Comparison of ENCODE assay signal across 22 cellular contexts in the genomic region with DNA sequence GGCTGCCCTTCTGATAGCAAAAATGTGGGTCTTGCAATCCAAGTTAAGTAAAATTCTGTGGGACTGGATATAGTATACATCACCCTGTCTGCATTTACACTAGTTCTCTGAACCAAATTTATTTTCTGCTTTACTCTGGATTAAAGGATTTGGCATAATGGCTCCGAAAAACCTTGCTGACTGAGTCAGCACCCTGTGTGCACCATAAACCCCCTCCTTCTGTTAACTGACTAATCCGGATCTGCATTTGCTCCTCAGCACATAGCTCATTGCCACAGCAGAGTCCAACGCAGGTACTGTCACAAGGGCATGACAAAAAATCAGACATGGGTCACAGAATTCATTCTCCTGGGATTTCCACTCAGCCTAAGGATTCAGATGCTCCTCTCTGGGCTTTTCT. TPM values are rescaled to one million over a fixed set of nuclear protein-coding genes. Genes with fewer than 3 reads are reported as not detected.
"Had no signal": no experiment of that assay in that cellular context is flagged by ENCODE, and none has a peak within 500 bp of the region (broad histone marks: within the 10 kb centered on the region; RNA-seq: fewer than 3 reads in every experiment).

No MANE protein-coding gene starts in this region.

- H2AFZ ChIP-seq: parathyroid adenoma had no signal

- H3K9ac ChIP-seq: parathyroid adenoma had no signal

- H3K9me3 ChIP-seq: colonic mucosa, neutrophil, transverse colon had no signal

- H3K4me3 ChIP-seq: colonic mucosa, transverse colon had no signal

- H3K27me3 ChIP-seq: colonic mucosa, neutrophil, transverse colon had no signal

- H3K27ac ChIP-seq: colonic mucosa, neutrophil, parathyroid adenoma, transverse colon had no signal

- H3K4me1 ChIP-seq: colonic mucosa, parathyroid adenoma, transverse colon had no signal

- H3K36me3 ChIP-seq: colonic mucosa, neutrophil, transverse colon had no signal

- DNase-seq: activated CD4-positive, alpha-beta T cell treated with anti-CD3 and anti-CD28 coated beads, Interleukin-2, amount 10 ng/mL, durations not matched to agents 7 days and 5 days; activated CD4-positive, CD25-positive, alpha-beta regulatory T cell; activated CD8-positive, alpha-beta memory T cell treated with anti-CD3 and anti-CD28 coated beads, Interleukin-2, amount 50 U/mL, for 48 hours; activated gamma-delta T cell; activated T-cell treated with anti-CD3 and anti-CD28 coated beads, Interleukin-2, amount 50 U/mL, for 72 hours; central memory CD4-positive, alpha-beta T cell; colonic mucosa; hippocampal formation; mesenchymal stem cell; natural killer cell; stimulated activated CD4-positive, alpha-beta T cell treated with anti-CD3 and anti-CD28 coated beads, Interleukin-2, amount 100 ng/mL, for 48 hours; stimulated activated naive CD4-positive, alpha-beta T cell treated with Interleukin-2 at 50 U/mL for 16 hours; substantia nigra; transverse colon had no signal

- H3K79me2 ChIP-seq: parathyroid adenoma had no signal

- ATAC-seq: activated T-cell treated with anti-CD3 and anti-CD28 coated beads, Interleukin-2, amount 50 U/mL, for 72 hours; esophagus mucosa; natural killer cell had no signal

RNA-seq across cellular contexts. Expression of a gene that starts 1.3 kb away (rescaled TPM):
- total RNA-seq: activated CD4-positive, alpha-beta T cell treated with anti-CD3 and anti-CD28 coated beads, Interleukin-2, amount 10 ng/mL, durations not matched to agents 7 days and 5 days; activated T-cell treated with anti-CD3 and anti-CD28 coated beads, Interleukin-2, amount 50 U/mL, for 72 hours; colonic mucosa; esophagus mucosa; glomerular endothelial cell; kidney epithelial cell; natural killer cell; renal cortical epithelial cell; T-helper 2 cell treated with Interferon-gamma antibody and Interleukin-4, amounts not matched to agents 100 ng/mL and 5 ng/mL, for 36 hours; transverse colon had no signal
- polyA plus RNA-seq: liver had no signal

RNA-seq across cellular contexts. Expression of a gene that starts 19.5 kb away (rescaled TPM):
- total RNA-seq: activated CD4-positive, alpha-beta T cell treated with anti-CD3 and anti-CD28 coated beads, Interleukin-2, amount 10 ng/mL, durations not matched to agents 7 days and 5 days; activated T-cell treated with anti-CD3 and anti-CD28 coated beads, Interleukin-2, amount 50 U/mL, for 72 hours; colonic mucosa; esophagus mucosa; glomerular endothelial cell; kidney epithelial cell; liver; natural killer cell; renal cortical epithelial cell; T-helper 2 cell treated with Interferon-gamma antibody and Interleukin-4, amounts not matched to agents 100 ng/mL and 5 ng/mL, for 36 hours; transverse colon had no signal
- polyA plus RNA-seq: liver had no signal

RNA-seq across cellular contexts. Expression of a gene that starts 36.0 kb away (rescaled TPM):
- total RNA-seq: activated CD4-positive, alpha-beta T cell treated with anti-CD3 and anti-CD28 coated beads, Interleukin-2, amount 10 ng/mL, durations not matched to agents 7 days and 5 days; activated T-cell treated with anti-CD3 and anti-CD28 coated beads, Interleukin-2, amount 50 U/mL, for 72 hours; colonic mucosa; esophagus mucosa; glomerular endothelial cell; kidney epithelial cell; liver; natural killer cell; renal cortical epithelial cell; T-helper 2 cell treated with Interferon-gamma antibody and Interleukin-4, amounts not matched to agents 100 ng/mL and 5 ng/mL, for 36 hours; transverse colon had no signal
- polyA plus RNA-seq: liver had no signal

RNA-seq across cellular contexts. Expression of a gene that starts 50.0 kb away (rescaled TPM):
- total RNA-seq: activated CD4-positive, alpha-beta T cell treated with anti-CD3 and anti-CD28 coated beads, Interleukin-2, amount 10 ng/mL, durations not matched to agents 7 days and 5 days; activated T-cell treated with anti-CD3 and anti-CD28 coated beads, Interleukin-2, amount 50 U/mL, for 72 hours; colonic mucosa; esophagus mucosa; glomerular endothelial cell; kidney epithelial cell; natural killer cell; renal cortical epithelial cell; T-helper 2 cell treated with Interferon-gamma antibody and Interleukin-4, amounts not matched to agents 100 ng/mL and 5 ng/mL, for 36 hours; transverse colon had no signal
- polyA plus RNA-seq: liver had no signal

RNA-seq across cellular contexts. Expression of a gene that starts 59.3 kb away (rescaled TPM):
- total RNA-seq: activated CD4-positive, alpha-beta T cell treated with anti-CD3 and anti-CD28 coated beads, Interleukin-2, amount 10 ng/mL, durations not matched to agents 7 days and 5 days; activated T-cell treated with anti-CD3 and anti-CD28 coated beads, Interleukin-2, amount 50 U/mL, for 72 hours; colonic mucosa; esophagus mucosa; glomerular endothelial cell; kidney epithelial cell; liver; natural killer cell; renal cortical epithelial cell; T-helper 2 cell treated with Interferon-gamma antibody and Interleukin-4, amounts not matched to agents 100 ng/mL and 5 ng/mL, for 36 hours; transverse colon had no signal
- polyA plus RNA-seq: liver had no signal
